In the genomic region with DNA sequence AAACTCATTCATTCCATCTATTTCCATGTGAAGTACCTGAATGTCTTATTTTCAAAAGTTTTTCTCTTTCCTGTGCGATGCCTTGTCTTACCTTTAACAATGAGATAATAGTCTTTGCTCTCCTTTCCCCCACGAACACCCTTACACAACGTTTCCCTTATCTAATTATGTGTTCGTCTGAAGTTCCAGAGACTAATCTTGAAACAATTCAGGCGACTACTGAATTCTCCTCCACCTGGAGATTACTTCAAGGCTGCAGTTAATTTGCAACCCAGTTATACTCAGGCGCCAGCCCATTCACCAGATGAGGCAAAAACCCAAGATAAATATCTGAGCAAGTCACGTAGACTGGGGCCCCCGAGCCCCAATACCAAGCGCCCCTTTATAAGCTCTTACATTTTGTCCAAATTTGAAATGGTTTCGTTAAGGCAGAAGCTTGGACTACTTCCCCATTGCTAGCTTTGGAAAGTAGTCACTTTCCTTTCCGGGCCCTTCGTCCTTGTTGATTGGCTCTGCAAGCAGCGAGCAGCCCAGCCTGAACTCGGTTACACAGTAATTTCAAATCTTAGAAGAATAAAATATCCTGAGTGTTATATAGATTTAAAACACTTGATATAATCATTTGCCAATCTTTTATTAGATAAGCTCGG, we compare ENCODE assay signal across 7 cellular contexts. TPM values are rescaled to one million over a fixed set of nuclear protein-coding genes. Genes with fewer than 3 reads are reported as not detected.
DNase-seq lines count a peak whose midpoint lies in the region; ATAC-seq, FAIRE-seq and TF ChIP-seq lines count a peak whose summit lies in the region.

No MANE protein-coding gene starts in this region.

- H3K27ac ChIP-seq in right atrium auricular region, result peak overlapping the region; percentile 94 to 99

- H3K9me3 ChIP-seq in right atrium auricular region (no peaks in the 10 kb centered on the region), skeletal muscle satellite cell (replicated peaks; ENCODE audit: low read length) (no peaks in the 10 kb centered on the region)

- peak overlapping the region; percentile 90 for H3K4me2 ChIP-seq in skeletal muscle satellite cell (ENCODE audit: low read length)

- DNase-seq in GM18507 (ENCODE audit: extremely low spot score, insufficient read length, low read depth), result no peak
- peak; percentile 35 for DNase-seq in NOMO-1 treated with dmso at 0.1 percent for 144 hours (lab: John Stamatoyannopoulos, UW; ENCODE audit: unreplicated experiment)
- DNase-seq in activated naive CD4-positive, alpha-beta T cell treated with anti-CD3 and anti-CD28 coated beads, Interleukin-2, amount 50 U/mL, for 16 hours, result peak; percentile 29
- no peak for DNase-seq in right atrium auricular region (ENCODE audit: low spot score)

- peak; percentile 31 for ATAC-seq in HG02610 (IDR thresholded peaks at IDR 0.05; ENCODE audit: unreplicated experiment)
- ATAC-seq in esophagus mucosa, result no peak

- peak overlapping the region; percentile 80 for H3K9ac ChIP-seq in skeletal muscle satellite cell (ENCODE audit: low read depth, low read length)

- H3K4me1 ChIP-seq in right atrium auricular region (peaks cover 0 to 11% of the 10 kb centered on the region in 2 donors), skeletal muscle satellite cell (ENCODE audit: control insufficient read depth, insufficient read depth, low read length) (peaks cover 17% of the 10 kb centered on the region)

- H3K36me3 ChIP-seq in right atrium auricular region (no peaks in the 10 kb centered on the region), skeletal muscle satellite cell (ENCODE audit: insufficient read depth, low read length) (no peaks in the 10 kb centered on the region)

- H3K4me3 ChIP-seq in right atrium auricular region, result peak overlapping the region; percentile 77 to 93
- H3K4me3 ChIP-seq in skeletal muscle satellite cell (ENCODE audit: low read length), result peak overlapping the region; percentile 73

- no peak for TF ChIP-seq CTCF in right atrium auricular region (IDR thresholded peaks at IDR 0.05)

- H3K27me3 ChIP-seq in right atrium auricular region (no peaks in the 10 kb centered on the region), skeletal muscle satellite cell (ENCODE audit: control insufficient read depth, insufficient read depth, low read length) (no peaks in the 10 kb centered on the region)

- peak; percentile 73 for FAIRE-seq in GM18507 (lab: Jason Lieb, UNC)

RNA-seq across cellular contexts. Expression of a gene that starts 1.2 kb away (rescaled TPM):
- total RNA-seq in right atrium auricular region (1 to 10 TPM; 4.1 to 6.4 TPM), esophagus mucosa (2.0 TPM)
- total RNA-seq in skeletal muscle satellite cell (2012; rRNA removed), result 2.6 and 2.8 TPM in 2 replicates

Comparison
In these comparisons a context has a peak if more than half of its experiments do, and no peak if none do; other contexts are left out.
1. DNase-seq: peak in NOMO-1 treated with dmso at 0.1 percent for 144 hours (single experiment) and activated naive CD4-positive, alpha-beta T cell treated with anti-CD3 and anti-CD28 coated beads, Interleukin-2, amount 50 U/mL, for 16 hours (single experiment); none in GM18507 (single experiment) and right atrium auricular region (single experiment).